In genomic region chr12:21526053-21526452, GRCh38 we compare ENCODE assay signal across 9 cellular contexts. TPM values are rescaled to one million over a fixed set of nuclear protein-coding genes. Genes with fewer than 3 reads are reported as not detected.
DNase-seq lines count a peak whose midpoint lies in the region; ATAC-seq and TF ChIP-seq lines count a peak whose summit lies in the region.
"Had no signal": no experiment of that assay in that cellular context is flagged by ENCODE, and none has a peak within 500 bp of the region (broad histone marks: within the 10 kb centered on the region; RNA-seq: fewer than 3 reads in every experiment).

Gene SPX (plus strand): TSS chr12:21526296. CDS start chr12:21526473, 177 bp downstream.

- H3K9me3 ChIP-seq in iPS-20b (ENCODE audit: insufficient read depth, low read depth, low read length), result no peaks in the 10 kb centered on the region; the same call in 1 of the 2 replicates
- no peaks in the 10 kb centered on the region for H3K9me3 ChIP-seq in thyroid gland

- H3K27ac ChIP-seq in iPS-20b (ENCODE audit: low read length) (no peak within 1 kb of the TSS), thyroid gland (peak within 1 kb of the TSS; percentile 85 to 89 (median 85))

- peak within 1 kb of the TSS; percentile 72 for H3K4me3 Mint-ChIP-seq in activated CD4-positive, alpha-beta T cell treated with anti-CD3 and anti-CD28 coated beads, Interleukin-2, amount 10 ng/mL, durations not matched to agents 7 days and 5 days
- peak within 1 kb of the TSS; percentile 79 for H3K4me3 Mint-ChIP-seq in activated naive CD8-positive, alpha-beta T cell treated with anti-CD3 and anti-CD28 coated beads, Interleukin-2, amount 10 ng/mL, durations not matched to agents 7 days and 5 days

- intact Hi-C loops in thyroid gland (cut with DNase I), result no loop called here

- no peaks in the 10 kb centered on the region for H3K36me3 Mint-ChIP-seq in activated CD4-positive, alpha-beta T cell treated with anti-CD3 and anti-CD28 coated beads, Interleukin-2, amount 10 ng/mL, durations not matched to agents 7 days and 5 days (ENCODE audit: low read depth)
- H3K36me3 Mint-ChIP-seq in activated naive CD8-positive, alpha-beta T cell treated with anti-CD3 and anti-CD28 coated beads, Interleukin-2, amount 10 ng/mL, durations not matched to agents 7 days and 5 days, result no peaks in the 10 kb centered on the region

- TF ChIP-seq CTCF in thyroid gland (IDR thresholded peaks at IDR 0.05), result no peak

- H3K27me3 ChIP-seq in iPS-20b (ENCODE audit: insufficient read depth, low read length) (peaks cover 43% of the 10 kb centered on the region), thyroid gland (no peaks in the 10 kb centered on the region)

- peaks cover 7% of the 10 kb centered on the region for H3K4me1 Mint-ChIP-seq in activated CD4-positive, alpha-beta T cell treated with anti-CD3 and anti-CD28 coated beads, Interleukin-2, amount 10 ng/mL, durations not matched to agents 7 days and 5 days
- peaks cover 4% of the 10 kb centered on the region for H3K4me1 Mint-ChIP-seq in activated naive CD8-positive, alpha-beta T cell treated with anti-CD3 and anti-CD28 coated beads, Interleukin-2, amount 10 ng/mL, durations not matched to agents 7 days and 5 days

- TF ChIP-seq POLR2A in thyroid gland (IDR thresholded peaks at IDR 0.05), result no peak

- peak within 1 kb of the TSS; percentile 46 for H3K27ac Mint-ChIP-seq in activated CD4-positive, alpha-beta T cell treated with anti-CD3 and anti-CD28 coated beads, Interleukin-2, amount 10 ng/mL, durations not matched to agents 7 days and 5 days
- H3K27ac Mint-ChIP-seq in activated naive CD8-positive, alpha-beta T cell treated with anti-CD3 and anti-CD28 coated beads, Interleukin-2, amount 10 ng/mL, durations not matched to agents 7 days and 5 days, result no peak within 1 kb of the TSS

- DNase-seq in activated CD4-positive, alpha-beta T cell treated with anti-CD3 and anti-CD28 coated beads, Interleukin-2, amount 10 ng/mL, durations not matched to agents 7 days and 5 days, result no peak
- DNase-seq in activated CD4-positive, alpha-beta T cell treated with anti-CD3 and anti-CD28 coated beads for 1 hour, result no peak
- DNase-seq in activated naive CD8-positive, alpha-beta T cell treated with anti-CD3 and anti-CD28 coated beads, Interleukin-2, amount 10 ng/mL, durations not matched to agents 7 days and 5 days, result no peak
- DNase-seq in thyroid gland (no peak), NCI-H2196 (lab: John Stamatoyannopoulos, UW; ENCODE audit: unreplicated experiment) (no peak), NCI-H2196 treated with DMSO at 0.1 percent for 48 hours (lab: John Stamatoyannopoulos, UW; ENCODE audit: unreplicated experiment) (no peak)
- DNase-seq: COR-L47 had no signal

- CTCF ChIA-PET in activated CD4-positive, alpha-beta T cell treated with anti-CD3 and anti-CD28 coated beads, Interleukin-2, amount 10 ng/mL, durations not matched to agents 7 days and 5 days (lab: Charles Lee), result interaction anchor here (1.2 to 2.6 kb wide), 2 partner anchors 15 to 16 kb away, joined by 4 to 9 read pairs; no protein-coding TSS in a partner anchor

- H3K27me3 Mint-ChIP-seq in activated CD4-positive, alpha-beta T cell treated with anti-CD3 and anti-CD28 coated beads, Interleukin-2, amount 10 ng/mL, durations not matched to agents 7 days and 5 days, result peaks cover 42% of the 10 kb centered on the region
- H3K27me3 Mint-ChIP-seq in activated naive CD8-positive, alpha-beta T cell treated with anti-CD3 and anti-CD28 coated beads, Interleukin-2, amount 10 ng/mL, durations not matched to agents 7 days and 5 days, result peaks cover 38% of the 10 kb centered on the region

- H3K4me3 ChIP-seq in iPS-20b (ENCODE audit: low read length) (peak within 1 kb of the TSS; percentile 85), thyroid gland (replicated peaks in 1 of 3) (peak within 1 kb of the TSS in 2 of 3 donors; percentile 43 to 60)

- H3K9me3 Mint-ChIP-seq in activated CD4-positive, alpha-beta T cell treated with anti-CD3 and anti-CD28 coated beads, Interleukin-2, amount 10 ng/mL, durations not matched to agents 7 days and 5 days, result peaks cover 7% of the 10 kb centered on the region
- no peaks in the 10 kb centered on the region for H3K9me3 Mint-ChIP-seq in activated naive CD8-positive, alpha-beta T cell treated with anti-CD3 and anti-CD28 coated beads, Interleukin-2, amount 10 ng/mL, durations not matched to agents 7 days and 5 days

- POLR2A ChIA-PET in activated CD4-positive, alpha-beta T cell treated with anti-CD3 and anti-CD28 coated beads, Interleukin-2, amount 10 ng/mL, durations not matched to agents 7 days and 5 days (lab: Charles Lee), result no interaction called here
- POLR2A ChIA-PET in activated naive CD8-positive, alpha-beta T cell treated with anti-CD3 and anti-CD28 coated beads, Interleukin-2, amount 10 ng/mL, durations not matched to agents 7 days and 5 days (lab: Charles Lee), result no interaction called here

- 87 to 89% methylated on average over 1 of the region's 1 CpG for WGBS in thyroid gland, 2 donors

- H3K36me3 ChIP-seq in iPS-20b (ENCODE audit: insufficient read depth, low read depth, low read length) (no peaks in the 10 kb centered on the region), thyroid gland (no peaks in the 10 kb centered on the region)

- H3K4me1 ChIP-seq in iPS-20b (ENCODE audit: insufficient read depth, low read length), result peaks cover 2% of the 10 kb centered on the region; the same call in 1 of the 2 replicates
- H3K4me1 ChIP-seq in thyroid gland, result peaks cover 14 to 17% of the 10 kb centered on the region in 2 donors

- peak within 1 kb of the TSS; percentile 65; the same call in 1 of the 2 replicates for H3K9ac ChIP-seq in iPS-20b (ENCODE audit: low read depth, low read length)

- no peak for ATAC-seq in activated naive CD8-positive, alpha-beta T cell treated with anti-CD3 and anti-CD28 coated beads, Interleukin-2, amount 10 ng/mL, durations not matched to agents 7 days and 5 days (ENCODE audit: low read depth)
- ATAC-seq in HG02759 (IDR thresholded peaks at IDR 0.05; ENCODE audit: unreplicated experiment), result no peak

RNA-seq across cellular contexts. Expression of gene SPX, which starts in this region (rescaled TPM):
- total RNA-seq in activated CD4-positive, alpha-beta T cell treated with anti-CD3 and anti-CD28 coated beads, Interleukin-2, amount 10 ng/mL, durations not matched to agents 7 days and 5 days, result under 1 TPM in 1 of 2 experiments, not detected in 1; 0.12 TPM
- total RNA-seq in activated naive CD8-positive, alpha-beta T cell treated with anti-CD3 and anti-CD28 coated beads, Interleukin-2, amount 10 ng/mL, durations not matched to agents 7 days and 5 days, result under 1 TPM; 0.11 to 0.23 TPM
- total RNA-seq in thyroid gland, result 10 to 100 TPM; 18.0 to 48.2 (median 40.4) TPM

Comparison
In these comparisons a context has a peak if more than half of its experiments do, and no peak if none do; other contexts are left out.
1. RNA of gene SPX (total RNA-seq): 18.0 to 48.2 TPM in thyroid gland; 0.11 to 0.23 TPM in activated naive CD8-positive, alpha-beta T cell treated with anti-CD3 and anti-CD28 coated beads, Interleukin-2, amount 10 ng/mL, durations not matched to agents 7 days and 5 days and 0.12 TPM in activated CD4-positive, alpha-beta T cell treated with anti-CD3 and anti-CD28 coated beads, Interleukin-2, amount 10 ng/mL, durations not matched to agents 7 days and 5 days; every median in the first group is over 10 times any median in the second.